Comparison of ENCODE assay signal across 35 cellular contexts in the genomic region with DNA sequence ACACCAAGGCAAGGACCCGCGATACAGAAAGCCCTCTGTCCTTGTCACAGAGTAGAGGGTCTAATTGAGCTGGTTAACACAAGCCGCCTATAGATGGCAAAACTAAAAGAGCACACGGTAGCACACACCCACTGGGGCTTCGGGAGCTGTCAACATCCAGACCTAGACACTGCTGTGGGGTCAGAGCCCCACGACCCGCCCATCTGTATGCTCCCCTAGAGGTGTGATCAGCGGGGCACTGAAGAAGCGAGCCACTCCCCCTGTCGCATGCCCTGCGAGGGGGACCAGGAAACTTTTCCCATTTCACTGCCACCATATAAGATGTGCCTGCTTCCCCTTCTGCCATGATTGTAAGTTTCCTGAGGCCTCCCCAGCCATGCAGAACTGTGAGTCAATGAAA.
"Had no signal": no experiment of that assay in that cellular context is flagged by ENCODE, and none has a peak within 500 bp of the region (broad histone marks: within the 10 kb centered on the region; RNA-seq: fewer than 3 reads in every experiment).

No MANE protein-coding gene starts in this region.

- H3K9ac ChIP-seq: KMS-11 had no signal

- H3K27ac ChIP-seq: KMS-11 had no signal

- H3K9me3 ChIP-seq: MG63 had no signal

- DNase-seq: Karpas-422, Kasumi-1, KBM-7, KG1, MG63, MM.1S, MV-4-11, NCI-H1048, NCI-H1092, NCI-H1092 treated with DMSO at 0.1 percent for 48 hours, NCI-H1105, NCI-H1105 treated with DMSO at 0.1 percent for 48 hours, NCI-H1417, NCI-H1417 treated with DMSO at 0.1 percent for 48 hours, NCI-H1436, NCI-H1436 treated with DMSO at 0.1 percent for 48 hours, NCI-H146, NCI-H1694, NCI-H1694 treated with DMSO at 0.1 percent for 48 hours, NCI-H187, NCI-H187 treated with DMSO at 0.1 percent for 48 hours, NCI-H1930, NCI-H2029, NCI-H2029 treated with DMSO at 0.1 percent for 48 hours, NCI-H2081, NCI-H2081 treated with DMSO at 0.1 percent for 48 hours, NCI-H2107, NCI-H2171, NCI-H2171 treated with DMSO at 0.1 percent for 48 hours, NCI-H2227 treated with DMSO at 0.1 percent for 48 hours, NCI-H226, NCI-H345, NCI-H446, NCI-H446 treated with DMSO at 0.1 percent for 48 hours had no signal

- H3K4me2 ChIP-seq: KMS-11 had no signal

- H3K27me3 ChIP-seq: MG63 had no signal

- H3K36me3 ChIP-seq: MG63 had no signal

- H3K4me3 ChIP-seq: MG63 had no signal
